ENCODE assay signal across 21 cellular contexts in genomic region chr5:83715316-83716060, GRCh38. TPM values are rescaled to one million over a fixed set of nuclear protein-coding genes. Genes with fewer than 3 reads are reported as not detected.
A peak's percentile ranks its signal among the peaks of the same experiment; 100 is the strongest.
DNase-seq lines count a peak whose midpoint lies in the region; ATAC-seq and TF ChIP-seq lines count a peak whose summit lies in the region.
"Had no signal": no experiment of that assay in that cellular context is flagged by ENCODE, and none has a peak within 500 bp of the region (broad histone marks: within the 10 kb centered on the region; RNA-seq: fewer than 3 reads in every experiment).

No MANE protein-coding gene starts in this region.

- TF ChIP-seq POLR2A in IMR-90 (IDR thresholded peaks at IDR 0.05; ENCODE audit: low read depth, low read length) (no peak), prostate gland (IDR thresholded peaks at IDR 0.05) (no peak)

- H4K20me1 ChIP-seq in IMR-90 (ENCODE audit: insufficient read depth, low read length): no peaks in the 10 kb centered on the region

- H3K4me1 ChIP-seq in IMR-90 (ENCODE audit: control insufficient read depth, insufficient read depth, low read length) (peaks cover 3% of the 10 kb centered on the region), prostate gland (replicated peaks) (no peaks in the 10 kb centered on the region)
- H3K4me1 ChIP-seq: body of pancreas, spleen had no signal

- no peak overlapping the region for H4K91ac ChIP-seq in IMR-90 (ENCODE audit: insufficient read depth, low read depth, low read length)

- no peak overlapping the region for H2AK9ac ChIP-seq in IMR-90 (replicated peaks; ENCODE audit: low read depth, low read length, poor library complexity)

- peak; percentile 71 for DNase-seq in DMS 273 treated with DMSO at 0.1 percent for 48 hours (lab: John Stamatoyannopoulos, UW)
- DNase-seq in IMR-90: no peak
- peak; percentile 83 for DNase-seq in cerebellar cortex (ENCODE audit: low spot score)
- DNase-seq in kidney glomerular epithelial cell (lab: John Stamatoyannopoulos, UW): peak; percentile 15
- DNase-seq in inferior parietal cortex (ENCODE audit: extremely low spot score): no peak
- DNase-seq in NCI-H345 (lab: John Stamatoyannopoulos, UW): no peak
- no peak for DNase-seq in prostate gland (ENCODE audit: low spot score)
- no peak for DNase-seq in iPS-NIHi7 (ENCODE audit: extremely low spot score)
- DNase-seq: activated CD4-positive, alpha-beta T cell treated with anti-CD3 and anti-CD28 coated beads, Interleukin-2, amount 50 U/mL, for 48 hours; activated naive CD4-positive, alpha-beta T cell treated with anti-CD3 and anti-CD28 coated beads, Interleukin-2, amount 10 ng/mL, durations not matched to agents 7 days and 5 days; body of pancreas; heart right ventricle; KG1; natural killer cell; NCI-H2227 treated with DMSO at 0.1 percent for 48 hours; SHP77 treated with DMSO at 0.1 percent for 48 hours; spleen; stimulated activated CD8-positive, alpha-beta memory T cell treated with anti-CD3 and anti-CD28 coated beads, Interleukin-4, amount 100 ng/mL, for 48 hours; T-cell had no signal

- H3K4me2 ChIP-seq in IMR-90 (ENCODE audit: low read depth, low read length): no peak overlapping the region

- H2BK120ac ChIP-seq in IMR-90 (ENCODE audit: low read depth, low read length): no peak overlapping the region

- no peak overlapping the region for H3K4ac ChIP-seq in IMR-90 (ENCODE audit: low read depth, low read length)

- CTCF ChIA-PET in IMR-90 (lab: Yijun Ruan, JAX): interaction anchor here (0.9 kb wide), 1 partner anchor 1334 kb away, joined by 3 read pairs; no protein-coding TSS in a partner anchor

- H4K5ac ChIP-seq in IMR-90 (ENCODE audit: low read depth, low read length): no peak overlapping the region

- H2BK15ac ChIP-seq in IMR-90 (ENCODE audit: low read depth, low read length): no peak overlapping the region

- no peaks in the 10 kb centered on the region for H3K36me3 ChIP-seq in IMR-90 (ENCODE audit: control insufficient read depth, insufficient read depth, low read length)
- H3K36me3 ChIP-seq in prostate gland: no peaks in the 10 kb centered on the region
- H3K36me3 ChIP-seq: heart right ventricle, spleen had no signal

- WGBS in IMR-90 (ENCODE audit: extremely low coverage in 2 of 2, insufficient read length in 1 of 2), 2 experiments: 100% methylated on average over 1 of the region's 4 CpGs; no CpG with 5 or more reads in 1 of the 2 experiments
- WGBS in prostate gland: 79% methylated on average over 4 of the region's 4 CpGs

- POLR2A ChIA-PET in IMR-90 (lab: Charles Lee; ENCODE audit: unreplicated experiment): no interaction called here

- H3K4me3 ChIP-seq in IMR-90 (ENCODE audit: insufficient read depth, low read depth, low read length) (no peak overlapping the region), prostate gland (no peak overlapping the region)
- H3K4me3 ChIP-seq: body of pancreas, dorsolateral prefrontal cortex, heart right ventricle, spleen had no signal

- no peaks in the 10 kb centered on the region for H3K9me3 ChIP-seq in IMR-90 (ENCODE audit: control insufficient read depth, insufficient read depth, low read length)
- no peaks in the 10 kb centered on the region for H3K9me3 ChIP-seq in prostate gland
- H3K9me3 ChIP-seq: body of pancreas, heart right ventricle, spleen had no signal

- no peak overlapping the region for H3K27ac ChIP-seq in IMR-90 (ENCODE audit: insufficient read depth, low read length)
- H3K27ac ChIP-seq in prostate gland: no peak overlapping the region
- H3K27ac ChIP-seq: body of pancreas, dorsolateral prefrontal cortex, heart right ventricle, spleen had no signal

- H2BK20ac ChIP-seq in IMR-90 (ENCODE audit: low read depth, low read length): no peak overlapping the region

- no TSS peak for BruUV-seq in IMR-90 (replicated peaks; lab: Mats Ljungman, UMichigan)

- ATAC-seq in IMR-90 (ENCODE audit: low read depth): peak; percentile 8; the same call in 1 of the 2 replicates
- ATAC-seq: body of pancreas, natural killer cell, T-cell had no signal

- no peak overlapping the region for H4K8ac ChIP-seq in IMR-90 (ENCODE audit: low read depth in 2 of 2, low read length in 2 of 2)

- dilution Hi-C loops in IMR-90 (cut with HindIII; ENCODE audit: low sequenced_read_pairs, unreplicated experiment): no loop called here

- no peak overlapping the region for H2AK5ac ChIP-seq in IMR-90 (ENCODE audit: low read depth, low read length)

- no peaks in the 10 kb centered on the region for H3K9me1 ChIP-seq in IMR-90 (ENCODE audit: insufficient read depth, low read length)

- no peak for TF ChIP-seq RAD21 in IMR-90 (IDR thresholded peaks at IDR 0.05; ENCODE audit: low read length)

- H2BK5ac ChIP-seq in IMR-90 (ENCODE audit: low read depth, low read length, poor library complexity, severe bottlenecking): no peak overlapping the region

- no peak overlapping the region for H3K14ac ChIP-seq in IMR-90 (replicated peaks; ENCODE audit: low read depth, low read length)

- H3K9ac ChIP-seq in IMR-90 (ENCODE audit: low read depth, low read length): no peak overlapping the region

- H3K79me1 ChIP-seq in IMR-90 (ENCODE audit: low read depth in 1 of 2, low read length in 2 of 2): no peaks in the 10 kb centered on the region

- H3K56ac ChIP-seq in IMR-90 (ENCODE audit: extremely low read depth, insufficient read depth, low read length): no peak overlapping the region

- H3K18ac ChIP-seq in IMR-90 (ENCODE audit: low read depth, low read length): no peak overlapping the region

- no peak overlapping the region for H2AFZ ChIP-seq in IMR-90 (replicated peaks; ENCODE audit: low read length, poor library complexity)

- TF ChIP-seq CTCF in IMR-90 (conservative IDR thresholded peaks at IDR 0.05; ENCODE audit: low read depth, low read length) (no peak), prostate gland (IDR thresholded peaks at IDR 0.05) (no peak)

- in situ Hi-C loops in IMR-90 (cut with MboI; ENCODE audit: low sequenced_read_pairs): loop anchor here (5.0 kb wide), 1 partner anchor 1332 kb away; no protein-coding TSS in a partner anchor

- intact Hi-C loops in IMR-90 (cut with micrococcal nuclease): no loop called here
- intact Hi-C loops in prostate gland (cut with DNase I): no loop called here

- H3K27me3 ChIP-seq in IMR-90 (ENCODE audit: control insufficient read depth, insufficient read depth, low read length) (peaks cover 8% of the 10 kb centered on the region), prostate gland (replicated peaks; ENCODE audit: insufficient read depth) (no peaks in the 10 kb centered on the region)
- H3K27me3 ChIP-seq: body of pancreas, dorsolateral prefrontal cortex had no signal

- no peak overlapping the region for H3K23ac ChIP-seq in IMR-90 (ENCODE audit: low read depth, low read length)

TF ChIP-seq in IMR-90, 13 proteins besides CTCF, POLR2A, EP300 and RAD21:
- 0 out of 2 replicates have a peak, but pooled peaks have one; percentile 14 for TF ChIP-seq MAFK (IDR thresholded peaks at IDR 0.05; ENCODE audit: low read depth, low read length)
- no peak for TF ChIP-seq CEBPB (IDR thresholded peaks at IDR 0.05; ENCODE audit: low read depth, low read length)

RNA-seq across cellular contexts. Expression of gene HAPLN1, which starts 5.2 kb away (rescaled TPM):
- total RNA-seq in IMR-90 (2012; rRNA removed): under 0.01 and 0.56 TPM in 2 replicates
- 0.06 and 0.07 TPM in 2 replicates for polyA plus RNA-seq in IMR-90 (2012; rRNA removed)
- polyA plus RNA-seq in IMR-90 (2012; cell fraction: cytosol; rRNA removed): 0.01 TPM in 1 of 2 replicates, not detected in the other
- not detected in 2 replicates for polyA plus RNA-seq in IMR-90 (2012; cell fraction: nucleus; rRNA removed; ENCODE audit: low replicate concordance)
- under 1 TPM in 1 of 2 donors, not detected in 1; 0.14 TPM for total RNA-seq in prostate gland
- total RNA-seq: body of pancreas, natural killer cell, pulmonary artery endothelial cell, spleen, T-cell had no signal
- polyA plus RNA-seq: spleen had no signal

Comparison
In these comparisons a context has a peak if more than half of its experiments do, and no peak if none do; other contexts are left out.
1. DNase-seq: peak in DMS 273 treated with DMSO at 0.1 percent for 48 hours (single experiment), cerebellar cortex (single experiment) and kidney glomerular epithelial cell (single experiment); none in IMR-90 (single experiment), inferior parietal cortex (single experiment), NCI-H345 (single experiment), prostate gland (single experiment) and iPS-NIHi7 (single experiment).